Comparison of ENCODE assay signal across 12 cellular contexts in genomic region chr10:31158000-31158658, GRCh38.
DNase-seq lines count a peak whose midpoint lies in the region; ATAC-seq and TF ChIP-seq lines count a peak whose summit lies in the region.
"Had no signal": no experiment of that assay in that cellular context is flagged by ENCODE, and none has a peak within 500 bp of the region (broad histone marks: within the 10 kb centered on the region; RNA-seq: fewer than 3 reads in every experiment).

No MANE protein-coding gene starts in this region.

- no peaks in the 10 kb centered on the region for H3K4me1 ChIP-seq in endodermal cell (ENCODE audit: control insufficient read depth, insufficient read depth, low read length)
- peaks cover 0 to 8% (median 3%) of the 10 kb centered on the region in 4 donors for H3K4me1 ChIP-seq in upper lobe of left lung
- peaks cover 4% of the 10 kb centered on the region for H3K4me1 ChIP-seq in prostate gland (replicated peaks)

- H3K4me3 Mint-ChIP-seq in endodermal cell = no peak overlapping the region
- H3K4me3 Mint-ChIP-seq: activated T-cell treated with anti-CD3 and anti-CD28 coated beads, Interleukin-2, amount 50 U/mL, for 24 hours; H9 had no signal

- WGBS in endodermal cell (ENCODE audit: insufficient coverage in 1 of 2, insufficient read length in 1 of 2), 2 experiments = 92 to 97% methylated on average over 5 to 9 of the region's 9 CpGs
- WGBS in upper lobe of left lung, 2 donors = 74 to 82% methylated on average over 9 of the region's 9 CpGs
- WGBS in prostate gland = 60% methylated on average over 9 of the region's 9 CpGs

- H3K9me3 ChIP-seq in endodermal cell (ENCODE audit: control insufficient read depth, low read length) (no peaks in the 10 kb centered on the region), upper lobe of left lung (no peaks in the 10 kb centered on the region), prostate gland (no peaks in the 10 kb centered on the region)

- H3K27ac Mint-ChIP-seq in endodermal cell = no peak overlapping the region
- H3K27ac Mint-ChIP-seq: activated T-cell treated with anti-CD3 and anti-CD28 coated beads, Interleukin-2, amount 50 U/mL, for 24 hours had no signal

- no peak overlapping the region for H3K4me3 ChIP-seq in endodermal cell (ENCODE audit: low read length)
- no peak overlapping the region for H3K4me3 ChIP-seq in upper lobe of left lung
- H3K4me3 ChIP-seq in prostate gland = no peak overlapping the region

- ATAC-seq in upper lobe of left lung (ENCODE audit: low FRiP score in 2 of 2) (peak in 1 of 2 donors; percentile 16), HG02973 (IDR thresholded peaks at IDR 0.05; ENCODE audit: unreplicated experiment) (no peak)

- H3K9ac ChIP-seq in endodermal cell (ENCODE audit: extremely low read depth, low read length, poor library complexity, severe bottlenecking) = no peak overlapping the region

- H3K9me3 Mint-ChIP-seq in endodermal cell = peaks cover 1% of the 10 kb centered on the region

- TF ChIP-seq POLR2A in upper lobe of left lung (IDR thresholded peaks at IDR 0.05) (no peak), prostate gland (IDR thresholded peaks at IDR 0.05) (no peak)

- H3K27me3 ChIP-seq in endodermal cell (ENCODE audit: control insufficient read depth, insufficient read depth, low read length, poor library complexity, severe bottlenecking) (no peaks in the 10 kb centered on the region), upper lobe of left lung (no peaks in the 10 kb centered on the region), prostate gland (replicated peaks; ENCODE audit: insufficient read depth) (no peaks in the 10 kb centered on the region)

- no peak for TF ChIP-seq EP300 in upper lobe of left lung (IDR thresholded peaks at IDR 0.05)

- H3K27ac ChIP-seq in endodermal cell (ENCODE audit: low read depth, low read length) (peak overlapping the region; percentile 88), upper lobe of left lung (peak overlapping the region in 3 of 4 donors; percentile 9 to 60 (median 32)), prostate gland (peak overlapping the region in 1 of 2 donors; percentile 38)

- H3K36me3 ChIP-seq in endodermal cell (ENCODE audit: control insufficient read depth, insufficient read depth, low read length) = no peaks in the 10 kb centered on the region
- no peaks in the 10 kb centered on the region for H3K36me3 ChIP-seq in upper lobe of left lung
- no peaks in the 10 kb centered on the region for H3K36me3 ChIP-seq in prostate gland

- intact Hi-C loops in prostate gland (cut with DNase I) = no loop called here

- TF ChIP-seq CTCF in endodermal cell (conservative IDR thresholded peaks at IDR 0.05) = no peak
- TF ChIP-seq CTCF in upper lobe of left lung (IDR thresholded peaks at IDR 0.05) = no peak
- no peak for TF ChIP-seq CTCF in prostate gland (IDR thresholded peaks at IDR 0.05)

- H3K27me3 Mint-ChIP-seq in endodermal cell (ENCODE audit: insufficient read depth) = no peaks in the 10 kb centered on the region
- H3K27me3 Mint-ChIP-seq: activated T-cell treated with anti-CD3 and anti-CD28 coated beads, Interleukin-2, amount 50 U/mL, for 24 hours had no signal

- no peaks in the 10 kb centered on the region for H3K36me3 Mint-ChIP-seq in endodermal cell (ENCODE audit: low read depth)

- DNase-seq in SHP77 treated with DMSO at 0.1 percent for 48 hours (lab: John Stamatoyannopoulos, UW) (peak; percentile 40), SHP77 (lab: John Stamatoyannopoulos, UW) (no peak), endodermal cell (no peak), lung microvascular endothelial cell (ENCODE audit: low read depth in 2 of 2) (peak; percentile 18 to 36), upper lobe of left lung (no peak), prostate gland (ENCODE audit: low spot score) (no peak)
- no peak for DNase-seq in stimulated activated CD4-positive, alpha-beta T cell treated with anti-CD3 and anti-CD28 coated beads, Interleukin-12 subunit alpha, Interleukin-12 subunit beta, amount 100 ng/mL, for 4 hours
- DNase-seq: activated T-cell treated with anti-CD3 and anti-CD28 coated beads, Interleukin-2, amount 50 U/mL, for 24 hours; H9; NCI-H1694; SW 1271 had no signal

- peaks cover 3% of the 10 kb centered on the region for H3K4me1 Mint-ChIP-seq in endodermal cell

Comparison
In these comparisons a context has a peak if more than half of its experiments do, and no peak if none do; other contexts are left out.
1. DNase-seq: peak in SHP77 treated with DMSO at 0.1 percent for 48 hours (single experiment) and lung microvascular endothelial cell (2 of 2); none in SHP77 (0 of 2), endodermal cell (single experiment), upper lobe of left lung (0 of 2), prostate gland (single experiment) and stimulated activated CD4-positive, alpha-beta T cell treated with anti-CD3 and anti-CD28 coated beads, Interleukin-12 subunit alpha, Interleukin-12 subunit beta, amount 100 ng/mL, for 4 hours (single experiment).